13 cellular contexts compared by ENCODE assay signal in the genomic region with DNA sequence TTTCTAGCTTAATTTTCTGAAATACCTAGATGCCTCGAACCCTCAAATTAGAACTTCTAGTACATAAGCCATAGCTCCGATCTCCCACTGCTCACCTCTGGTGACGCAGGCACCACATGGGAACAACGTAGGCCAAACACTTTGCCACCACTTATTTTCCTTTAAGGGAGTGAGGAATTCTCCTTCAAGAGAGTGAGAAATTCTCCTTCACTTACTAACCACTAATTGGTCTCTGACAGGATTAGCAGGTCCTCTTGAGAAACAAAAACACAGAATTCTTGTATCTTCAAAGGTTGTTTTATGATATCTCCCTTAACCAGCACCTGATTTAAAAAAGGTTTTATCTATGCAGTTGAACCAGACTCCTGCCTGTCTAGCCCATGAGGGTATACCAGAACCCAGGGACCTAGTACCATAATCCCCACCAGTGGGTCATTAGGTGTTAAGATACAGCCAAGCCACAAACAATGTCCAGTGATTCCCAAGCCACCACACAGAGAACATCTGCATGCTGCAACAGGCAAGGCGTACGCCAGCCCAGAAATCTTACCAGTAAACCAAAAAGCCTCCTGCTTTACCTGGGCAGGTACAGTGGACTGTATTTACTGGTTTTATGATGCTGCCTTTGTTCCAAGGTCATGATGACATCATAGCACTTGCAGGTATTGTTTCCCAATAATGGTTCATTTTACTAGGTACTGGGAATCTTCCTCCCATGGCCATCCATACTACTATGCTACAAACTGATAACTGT. TPM values are rescaled to one million over a fixed set of nuclear protein-coding genes. Genes with fewer than 3 reads are reported as not detected.
DNase-seq lines count a peak whose midpoint lies in the region; ATAC-seq, FAIRE-seq and TF ChIP-seq lines count a peak whose summit lies in the region.
"Had no signal": no experiment of that assay in that cellular context is flagged by ENCODE, and none has a peak within 500 bp of the region (broad histone marks: within the 10 kb centered on the region; RNA-seq: fewer than 3 reads in every experiment).

No MANE protein-coding gene starts in this region.

- H3K27me3 ChIP-seq in PC-9 (ENCODE audit: insufficient read depth, low read depth) (no peaks in the 10 kb centered on the region), trophoblast cell (ENCODE audit: insufficient read depth, low read length) (no peaks in the 10 kb centered on the region)
- H3K27me3 ChIP-seq: BE2C, esophagus muscularis mucosa, tibial artery had no signal

- H3K9me3 ChIP-seq in PC-9 (ENCODE audit: insufficient read depth, low read depth) (no peaks in the 10 kb centered on the region), trophoblast cell (ENCODE audit: insufficient read depth, low read depth, low read length) (peaks cover 2% of the 10 kb centered on the region)
- H3K9me3 ChIP-seq: BE2C, esophagus muscularis mucosa, tibial artery had no signal

- H3K36me3 ChIP-seq in PC-9 (ENCODE audit: low read depth) (no peaks in the 10 kb centered on the region), trophoblast cell (ENCODE audit: control insufficient read depth in 1 of 2, insufficient read depth in 2 of 2, low read length in 2 of 2) (no peaks in the 10 kb centered on the region)
- H3K36me3 ChIP-seq: BE2C, esophagus muscularis mucosa, tibial artery had no signal

- no peak overlapping the region for H3K18ac ChIP-seq in trophoblast cell (ENCODE audit: low read length)

- H4K91ac ChIP-seq in trophoblast cell (ENCODE audit: low read depth, low read length), result no peak overlapping the region

- no peak overlapping the region for H2BK120ac ChIP-seq in trophoblast cell (ENCODE audit: insufficient read depth, low read length, poor library complexity)

- no peak overlapping the region for H2BK5ac ChIP-seq in trophoblast cell (ENCODE audit: low read depth, low read length, poor library complexity)

- peak overlapping the region; percentile 49 for H3K23ac ChIP-seq in trophoblast cell (ENCODE audit: low read length)

- intact Hi-C loops in PC-9 (cut with micrococcal nuclease; ENCODE audit: unreplicated experiment), result no loop called here

- no peak overlapping the region for H3K9ac ChIP-seq in trophoblast cell (ENCODE audit: low read length)

- H3K27ac ChIP-seq in PC-9, result no peak overlapping the region
- H3K27ac ChIP-seq in trophoblast cell (ENCODE audit: low read depth, low read length), result no peak overlapping the region
- H3K27ac ChIP-seq: esophagus muscularis mucosa, tibial artery had no signal

- no peak overlapping the region for H2BK12ac ChIP-seq in trophoblast cell (ENCODE audit: low read length)

- BruUV-seq in PC-9 (replicated peaks; lab: Mats Ljungman, UMichigan), result no TSS peak

- no peaks in the 10 kb centered on the region for H3K79me1 ChIP-seq in trophoblast cell (ENCODE audit: low read length)

- no peak overlapping the region for H4K12ac ChIP-seq in trophoblast cell (ENCODE audit: low read depth, low read length)

- H3K79me2 ChIP-seq in PC-9 (ENCODE audit: low read depth), result no peaks in the 10 kb centered on the region
- no peaks in the 10 kb centered on the region for H3K79me2 ChIP-seq in trophoblast cell (ENCODE audit: control insufficient read depth, insufficient read depth, low read length, poor library complexity)

- H2AFZ ChIP-seq in PC-9 (no peak overlapping the region), trophoblast cell (ENCODE audit: insufficient read depth, low read length, poor library complexity) (no peak overlapping the region)

- H3K4me3 ChIP-seq in PC-9 (no peak overlapping the region), epithelial cell of proximal tubule (ENCODE audit: low read depth, low read length) (no peak overlapping the region), trophoblast cell (ENCODE audit: low read depth, low read length) (no peak overlapping the region)
- H3K4me3 ChIP-seq: esophagus muscularis mucosa, tibial artery had no signal

- TF ChIP-seq CTCF in PC-9 (conservative IDR thresholded peaks at IDR 0.05), result no peak
- no peak for TF ChIP-seq CTCF in epithelial cell of proximal tubule (conservative IDR thresholded peaks at IDR 0.05; ENCODE audit: low read depth, low read length)
- TF ChIP-seq CTCF in D721Med (IDR thresholded peaks at IDR 0.05; ENCODE audit: insufficient read depth, missing control alignments), result no peak

- POLR2A ChIA-PET in PC-9 (lab: Charles Lee; ENCODE audit: unreplicated experiment), result no interaction called here

- DNase-seq in GM03348 (ENCODE audit: low spot score) (peak; percentile 11), PC-9 (peak in 1 of 2 experiments; percentile 35), epithelial cell of proximal tubule (ENCODE audit: low read depth) (peak; percentile 57), trophoblast cell (no peak), NCI-H748 (lab: John Stamatoyannopoulos, UW; ENCODE audit: unreplicated experiment) (no peak), D721Med (ENCODE audit: insufficient read length, low spot score) (no peak)
- DNase-seq in stimulated activated CD8-positive, alpha-beta memory T cell treated with anti-CD3 and anti-CD28 coated beads, Interleukin-4, amount 100 ng/mL, for 48 hours, result no peak
- DNase-seq: BE2C, NCI-H1105 treated with DMSO at 0.1 percent for 48 hours, T-helper 17 cell had no signal

- no peak for FAIRE-seq in D721Med (lab: Jason Lieb, UNC)

- H3F3A ChIP-seq in PC-9 (ENCODE audit: insufficient read depth, low read depth), result peaks cover 18% of the 10 kb centered on the region

- no peaks in the 10 kb centered on the region for H3K9me2 ChIP-seq in PC-9 (ENCODE audit: insufficient read depth)

- H3K4ac ChIP-seq in trophoblast cell (ENCODE audit: low read depth, low read length), result no peak overlapping the region

- no peak overlapping the region for H3K14ac ChIP-seq in trophoblast cell (ENCODE audit: low read length)

- CTCF ChIA-PET in PC-9 (lab: Charles Lee), result interaction anchor here (0.6 to 0.7 kb wide), 3 partner anchors 182 to 1525 kb away, joined by 3 to 8 read pairs (median 6); no protein-coding TSS in a partner anchor

- no peak for ATAC-seq in HG02763 (IDR thresholded peaks at IDR 0.05; ENCODE audit: unreplicated experiment)
- ATAC-seq: T-helper 17 cell had no signal

- peaks cover 39% of the 10 kb centered on the region for H3K4me1 ChIP-seq in PC-9 (replicated peaks; ENCODE audit: insufficient read depth)
- H3K4me1 ChIP-seq in trophoblast cell (ENCODE audit: control insufficient read depth in 1 of 2, insufficient read depth in 2 of 2, low read length in 2 of 2), result no peaks in the 10 kb centered on the region
- H3K4me1 ChIP-seq: BE2C, tibial artery had no signal

- no CpG with 5 or more reads among the region's 6 CpGs for WGBS in trophoblast cell (ENCODE audit: extremely low coverage, insufficient coverage, insufficient read length)

- H2AK5ac ChIP-seq in trophoblast cell (ENCODE audit: low read length), result no peak overlapping the region

- H4K8ac ChIP-seq in trophoblast cell (ENCODE audit: low read depth, low read length), result no peak overlapping the region

- peak overlapping the region; percentile 45; the same call in 1 of the 2 replicates for H3K4me2 ChIP-seq in PC-9
- no peak overlapping the region for H3K4me2 ChIP-seq in trophoblast cell (ENCODE audit: low read length)

- H4K20me1 ChIP-seq in PC-9 (ENCODE audit: insufficient read depth), result no peaks in the 10 kb centered on the region

RNA-seq across cellular contexts. Expression of a gene that starts 20.3 kb away (rescaled TPM):
- 12.7 and 21.7 TPM in 2 replicates for total RNA-seq in PC-9 (2021)
- total RNA-seq in epithelial cell of proximal tubule, result 21.1 and 22.1 TPM in 2 replicates
- polyA plus RNA-seq in trophoblast cell (2013), result 30.9 and 31.6 TPM in 2 replicates

Comparison
In these comparisons a context has a peak if more than half of its experiments do, and no peak if none do; other contexts are left out.
1. DNase-seq: peak in GM03348 (single experiment) and epithelial cell of proximal tubule (single experiment); none in trophoblast cell (0 of 2), NCI-H748 (single experiment), stimulated activated CD8-positive, alpha-beta memory T cell treated with anti-CD3 and anti-CD28 coated beads, Interleukin-4, amount 100 ng/mL, for 48 hours (single experiment) and D721Med (single experiment).